1 cellular context compared by ENCODE assay signal in the genomic region with DNA sequence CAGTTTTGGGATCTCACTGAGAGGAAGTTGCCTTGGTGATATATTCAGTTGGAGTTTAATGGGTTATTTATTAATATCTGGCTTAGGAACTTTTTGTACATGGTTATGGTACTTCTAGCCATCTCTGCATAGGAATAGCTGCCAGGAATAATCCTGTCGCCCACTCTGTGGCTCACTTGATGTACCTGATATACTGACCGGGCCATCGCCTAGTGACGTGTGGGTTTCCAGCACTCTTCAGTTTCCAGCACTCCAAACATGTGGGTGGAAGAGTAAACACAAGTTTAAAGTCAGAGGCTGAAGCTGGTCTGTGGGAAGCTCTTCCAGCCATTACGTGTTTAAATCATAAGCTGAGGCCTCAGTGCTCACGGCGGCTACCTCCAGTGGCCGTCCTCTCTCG.
TF ChIP-seq lines count a peak whose summit lies in the region.

No MANE protein-coding gene starts in this region.

TF ChIP-seq in HepG2, 621 proteins besides CTCF, POLR2A, EP300 and RAD21 (continued from another document):
- TF ChIP-seq RFX1 (IDR thresholded peaks at IDR 0.05) (no peak), ZNF790 (CRISPR knock-in tag; IDR thresholded peaks at IDR 0.05; ENCODE audit: borderline replicate concordance) (no peak), ZNF788 (CRISPR knock-in tag; IDR thresholded peaks at IDR 0.05; ENCODE audit: borderline replicate concordance) (no peak), LCORL (IDR thresholded peaks at IDR 0.05) (no peak), LCORL (CRISPR knock-in tag; IDR thresholded peaks at IDR 0.05) (no peak), ZBTB1 (CRISPR knock-in tag; IDR thresholded peaks at IDR 0.05; ENCODE audit: borderline replicate concordance) (no peak), ZNF101 (CRISPR knock-in tag; IDR thresholded peaks at IDR 0.05; ENCODE audit: borderline replicate concordance, low read depth) (no peak), ZNF768 (CRISPR knock-in tag; IDR thresholded peaks at IDR 0.05) (no peak), SNAPC2 (CRISPR knock-in tag; IDR thresholded peaks at IDR 0.05) (no peak), ZNF567 (CRISPR knock-in tag; IDR thresholded peaks at IDR 0.05; ENCODE audit: borderline replicate concordance) (no peak), MTF1 (CRISPR knock-in tag; IDR thresholded peaks at IDR 0.05) (no peak)
